In genomic region chr4:16439771-16440170, GRCh38 we compare ENCODE assay signal across 21 cellular contexts.
"Had no signal": no experiment of that assay in that cellular context is flagged by ENCODE, and none has a peak within 500 bp of the region (broad histone marks: within the 10 kb centered on the region; RNA-seq: fewer than 3 reads in every experiment).

No MANE protein-coding gene starts in this region.

- H3K4me3 ChIP-seq: dorsolateral prefrontal cortex, left lung, lung, psoas muscle, tibial artery, upper lobe of right lung had no signal

- H3K9me3 ChIP-seq: upper lobe of right lung had no signal

- H3K36me3 ChIP-seq: left lung, tibial artery, upper lobe of right lung had no signal

- DNase-seq: cortex of kidney; dorsolateral prefrontal cortex; effector memory CD4-positive, alpha-beta T cell; foreskin fibroblast; hypothalamus; islet precursor cell; left lung; mesenchymal stem cell; naive B cell; nephron progenitor cell; psoas muscle; retina; stimulated activated CD4-positive, alpha-beta T cell treated with anti-CD3 and anti-CD28 coated beads, Interleukin-4, amount 100 ng/mL, for 1 hour; stimulated activated CD8-positive, alpha-beta memory T cell treated with anti-CD3 and anti-CD28 coated beads, Interleukin-4, amount 100 ng/mL, for 48 hours; stimulated activated naive CD8-positive, alpha-beta T cell treated with anti-CD3 and anti-CD28 coated beads, Interleukin-15, Interleukin-2, amounts not matched to agents 100 U/mL and 50 U/mL, for 24 hours; tibial artery; upper lobe of right lung had no signal

- H3K36me3 Mint-ChIP-seq: stimulated activated effector memory CD8-positive, alpha-beta T cell treated with anti-CD3 and anti-CD28 coated beads, Interleukin-12 subunit alpha, Interleukin-12 subunit beta, amount 100 ng/mL, for 72 hours had no signal

- H3K27me3 ChIP-seq: dorsolateral prefrontal cortex, left lung, tibial artery, upper lobe of right lung had no signal

- H3K4me1 Mint-ChIP-seq: central memory CD8-positive, alpha-beta T cell; stimulated activated effector memory CD8-positive, alpha-beta T cell treated with anti-CD3 and anti-CD28 coated beads, Interleukin-12 subunit alpha, Interleukin-12 subunit beta, amount 100 ng/mL, for 72 hours had no signal

- ATAC-seq: esophagus mucosa; left lung; psoas muscle; stimulated activated effector memory CD8-positive, alpha-beta T cell treated with anti-CD3 and anti-CD28 coated beads, Interleukin-12 subunit alpha, Interleukin-12 subunit beta, amount 100 ng/mL, for 72 hours; stimulated activated naive CD8-positive, alpha-beta T cell treated with anti-CD3 and anti-CD28 coated beads, Interleukin-15, Interleukin-2, amounts not matched to agents 100 U/mL and 50 U/mL, for 24 hours; upper lobe of right lung had no signal

- H3K27me3 Mint-ChIP-seq: central memory CD8-positive, alpha-beta T cell had no signal

- H3K4me3 Mint-ChIP-seq: central memory CD8-positive, alpha-beta T cell; nephron progenitor cell; stimulated activated effector memory CD8-positive, alpha-beta T cell treated with anti-CD3 and anti-CD28 coated beads, Interleukin-12 subunit alpha, Interleukin-12 subunit beta, amount 100 ng/mL, for 72 hours had no signal

- H3K27ac ChIP-seq: left lung, psoas muscle, tibial artery, upper lobe of right lung had no signal

- H3K4me1 ChIP-seq: left lung, psoas muscle, tibial artery, upper lobe of right lung had no signal

- H3K27ac Mint-ChIP-seq: naive B cell; stimulated activated effector memory CD8-positive, alpha-beta T cell treated with anti-CD3 and anti-CD28 coated beads, Interleukin-12 subunit alpha, Interleukin-12 subunit beta, amount 100 ng/mL, for 72 hours had no signal
